In genomic region chr7:88184848-88185304, GRCh38 we compare ENCODE assay signal across 9 cellular contexts. TPM values are rescaled to one million over a fixed set of nuclear protein-coding genes. Genes with fewer than 3 reads are reported as not detected.
A peak's percentile ranks its signal among the peaks of the same experiment; 100 is the strongest.
DNase-seq lines count a peak whose midpoint lies in the region; ATAC-seq and TF ChIP-seq lines count a peak whose summit lies in the region.
"Had no signal": no experiment of that assay in that cellular context is flagged by ENCODE, and none has a peak within 500 bp of the region (broad histone marks: within the 10 kb centered on the region; RNA-seq: fewer than 3 reads in every experiment).

No MANE protein-coding gene starts in this region.

- peak; percentile 24 for DNase-seq in SK-MEL-5 (ENCODE audit: low read depth, low spot score)
- peak; percentile 91 for DNase-seq in islet precursor cell
- no peak for DNase-seq in NCI-H2029 treated with DMSO at 0.1 percent for 48 hours (lab: John Stamatoyannopoulos, UW)
- DNase-seq in GM13977 (ENCODE audit: low spot score) = no peak
- DNase-seq in GM13976 (ENCODE audit: low spot score) = no peak

- H3K27ac ChIP-seq in gastroesophageal sphincter = no peak overlapping the region

- TF ChIP-seq CTCF in gastroesophageal sphincter (IDR thresholded peaks at IDR 0.05) (no peak), GM13977 (IDR thresholded peaks at IDR 0.05; ENCODE audit: extremely low read depth, insufficient read depth, missing control alignments) (no peak), GM13976 (IDR thresholded peaks at IDR 0.05; ENCODE audit: borderline replicate concordance, control extremely low read depth, extremely low read depth, insufficient read depth, missing control alignments) (no peak)

- in situ Hi-C loops in SK-MEL-5 (cut with HindIII; ENCODE audit: low pct_unique_long_range_greater_than_20kb, low sequenced_read_pairs) = no loop called here
- in situ Hi-C loops in GM13977 (cut with MboI; ENCODE audit: low pct_unique_long_range_greater_than_20kb, low sequenced_read_pairs, unreplicated experiment) = no loop called here
- in situ Hi-C loops in GM13976 (cut with MboI; ENCODE audit: low sequenced_read_pairs, unreplicated experiment) = no loop called here

- TF ChIP-seq POLR2A in gastroesophageal sphincter (IDR thresholded peaks at IDR 0.05) = no peak

- WGBS in gastroesophageal sphincter (ENCODE audit: low coverage in 1 of 2), 2 donors = 84% methylated on average over 5 of the region's 5 CpGs; no CpG with 5 or more reads in 1 of the 2 donors

- no peaks in the 10 kb centered on the region for H3K27me3 ChIP-seq in gastroesophageal sphincter

- no peak for TF ChIP-seq EP300 in gastroesophageal sphincter (IDR thresholded peaks at IDR 0.05)

- no peaks in the 10 kb centered on the region for H3K9me3 ChIP-seq in gastroesophageal sphincter

- H3K4me3 ChIP-seq in gastroesophageal sphincter = no peak overlapping the region

- ATAC-seq in GM18868 (IDR thresholded peaks at IDR 0.05; ENCODE audit: unreplicated experiment) (peak; percentile 98), HG02798 (IDR thresholded peaks at IDR 0.05; ENCODE audit: poor library complexity, unreplicated experiment) (peak; percentile 97), gastroesophageal sphincter (no peak)
- ATAC-seq: left lobe of liver had no signal

- no peaks in the 10 kb centered on the region for H3K4me1 ChIP-seq in gastroesophageal sphincter

- H3K36me3 ChIP-seq in gastroesophageal sphincter = no peaks in the 10 kb centered on the region

RNA-seq across cellular contexts. Expression of gene SRI, which starts 35.0 kb away (rescaled TPM):
- total RNA-seq in SK-MEL-5 (2014; rRNA removed; shearing (Covaris generic)) = 168 and 195 TPM in 2 replicates
- 68.0 and 99.2 TPM in 2 replicates for polyA plus RNA-seq in SK-MEL-5 (2015; cell fraction: cytosol; rRNA removed)
- 76.0 and 104 TPM in 2 replicates for polyA plus RNA-seq in SK-MEL-5 (2015; cell fraction: nucleus; rRNA removed)
- total RNA-seq in gastroesophageal sphincter = 10 to 100 TPM; 35.2 to 72.5 (median 63.2) TPM

Comparison
In these comparisons a context has a peak if more than half of its experiments do, and no peak if none do; other contexts are left out.
1. DNase-seq: peak in SK-MEL-5 (single experiment) and islet precursor cell (single experiment); none in NCI-H2029 treated with DMSO at 0.1 percent for 48 hours (single experiment), GM13977 (single experiment) and GM13976 (single experiment).